Comparison of ENCODE assay signal across 1 cellular context in the genomic region with DNA sequence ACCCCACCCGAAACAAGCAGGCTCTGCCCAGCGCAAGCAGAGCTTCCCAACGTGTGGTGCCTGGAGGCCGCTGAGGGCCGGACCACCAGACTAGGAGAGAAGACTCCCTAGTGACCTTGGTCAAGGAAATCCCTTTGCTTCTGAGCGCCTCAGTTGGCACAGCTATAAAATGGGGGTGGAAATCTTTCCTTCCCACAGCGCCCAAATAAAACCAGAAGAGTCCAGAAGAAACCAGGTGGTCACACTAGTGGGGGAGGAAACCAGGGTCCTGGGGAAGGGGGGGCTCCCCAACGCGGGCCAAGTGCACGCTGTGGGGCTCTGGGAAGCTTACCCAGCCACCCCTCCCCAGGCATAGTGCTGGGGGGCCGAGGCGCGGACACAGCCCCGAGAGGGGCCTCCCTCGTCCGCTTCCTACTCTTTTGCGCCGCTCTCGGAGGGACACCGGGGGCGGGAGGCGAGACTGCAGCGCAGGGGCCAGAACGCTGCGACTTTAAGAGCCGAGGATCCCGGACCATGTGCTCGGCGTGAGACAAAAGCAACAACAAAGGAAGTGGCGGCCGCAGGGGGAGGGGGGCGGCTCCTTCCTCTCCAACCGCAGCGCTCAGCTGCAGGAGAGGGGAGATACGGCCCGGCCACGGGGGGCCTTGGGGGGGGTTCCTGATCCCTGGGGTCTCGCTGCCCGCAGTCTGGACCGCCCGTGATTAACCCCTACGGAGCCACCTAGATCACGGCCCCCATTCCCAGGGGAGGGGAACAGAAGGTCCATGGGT.
TF ChIP-seq lines count a peak whose summit lies in the region.

No MANE protein-coding gene starts in this region.

TF ChIP-seq in K562, 482 proteins besides CTCF, POLR2A, EP300 and RAD21 (continued from another document and continues in another):
- TF ChIP-seq, protein P1, sequence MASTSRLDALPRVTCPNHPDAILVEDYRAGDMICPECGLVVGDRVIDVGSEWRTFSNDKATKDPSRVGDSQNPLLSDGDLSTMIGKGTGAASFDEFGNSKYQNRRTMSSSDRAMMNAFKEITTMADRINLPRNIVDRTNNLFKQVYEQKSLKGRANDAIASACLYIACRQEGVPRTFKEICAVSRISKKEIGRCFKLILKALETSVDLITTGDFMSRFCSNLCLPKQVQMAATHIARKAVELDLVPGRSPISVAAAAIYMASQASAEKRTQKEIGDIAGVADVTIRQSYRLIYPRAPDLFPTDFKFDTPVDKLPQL (IDR thresholded peaks at IDR 0.05; ENCODE audit: extremely low read depth, insufficient read length): no peak
- TF ChIP-seq DACH1 (IDR thresholded peaks at IDR 0.05; ENCODE audit: partially characterized antibody) (no peak), TEAD4 (IDR thresholded peaks at IDR 0.05; ENCODE audit: low read length) (no peak), TEAD4 (CRISPR knock-in tag; IDR thresholded peaks at IDR 0.05; ENCODE audit: borderline replicate concordance) (no peak), ZNF511 (CRISPR knock-in tag; IDR thresholded peaks at IDR 0.05) (no peak), KDM5B (IDR thresholded peaks at IDR 0.05; ENCODE audit: insufficient replicate concordance, low read depth, low read length) (peak; percentile 31), RFX1 (IDR thresholded peaks at IDR 0.05) (no peak), NFXL1 (CRISPR knock-in tag; IDR thresholded peaks at IDR 0.05) (no peak), ZBTB8A (IDR thresholded peaks at IDR 0.05; ENCODE audit: partially characterized antibody) (no peak), NFIC (IDR thresholded peaks at IDR 0.05) (no peak), CBX5 (IDR thresholded peaks at IDR 0.05; ENCODE audit: borderline replicate concordance, low read depth) (no peak), ZNF583 (CRISPR knock-in tag; IDR thresholded peaks at IDR 0.05) (no peak), TSC22D4 (tag; IDR thresholded peaks at IDR 0.05) (no peak), PYGO2 (tag; IDR thresholded peaks at IDR 0.05) (no peak), MYNN (IDR thresholded peaks at IDR 0.05) (no peak), MYNN (CRISPR knock-in tag; IDR thresholded peaks at IDR 0.05) (no peak), ZNF274 (IDR thresholded peaks at IDR 0.05; ENCODE audit: borderline replicate concordance, low read depth, low read length) (no peak), SMAD2 (IDR thresholded peaks at IDR 0.05; ENCODE audit: low read depth, low read length) (no peak), KLF6 (CRISPR knock-in tag; IDR thresholded peaks at IDR 0.05; ENCODE audit: borderline replicate concordance) (no peak), ZNF717 (CRISPR knock-in tag; IDR thresholded peaks at IDR 0.05) (no peak), NFYB (IDR thresholded peaks at IDR 0.05; ENCODE audit: extremely low read depth, insufficient read length) (no peak), PCBP2 (IDR thresholded peaks at IDR 0.05; ENCODE audit: low read depth, low read length, poor library complexity, severe bottlenecking) (no peak), NR2F6 (CRISPR knock-in tag; IDR thresholded peaks at IDR 0.05) (no peak), HBP1 (CRISPR knock-in tag; IDR thresholded peaks at IDR 0.05) (no peak), POU5F1 (IDR thresholded peaks at IDR 0.05; ENCODE audit: borderline replicate concordance, low read depth, low read length, partially characterized antibody) (no peak), SRSF9 (IDR thresholded peaks at IDR 0.05; ENCODE audit: borderline replicate concordance, low read depth, low read length) (no peak), RBM25 (IDR thresholded peaks at IDR 0.05; ENCODE audit: low read depth, low read length, severe bottlenecking) (no peak), TARDBP (IDR thresholded peaks at IDR 0.05) (no peak), RBM22 (IDR thresholded peaks at IDR 0.05; ENCODE audit: low read depth, low read length, poor library complexity, severe bottlenecking) (no peak), NFE2L1 (tag; IDR thresholded peaks at IDR 0.05; ENCODE audit: borderline replicate concordance, low read depth) (no peak), CEBPG (CRISPR knock-in tag; IDR thresholded peaks at IDR 0.05) (no peak), CEBPG (tag; conservative IDR thresholded peaks at IDR 0.05 in 1 of 2, IDR thresholded peaks at IDR 0.05 in 1 of 2) (no peak), MCM2 (IDR thresholded peaks at IDR 0.05; ENCODE audit: low read depth) (no peak), YY1 (IDR thresholded peaks at IDR 0.05; ENCODE audit: borderline replicate concordance in 1 of 3, control insufficient read depth in 1 of 3, extremely low read depth in 1 of 3, insufficient read depth in 3 of 3, insufficient read length in 1 of 3, insufficient replicate concordance in 2 of 3, low read depth in 1 of 3, low read length in 2 of 3) (peak in 1 of 3 experiments; percentile 21), ZNF134 (CRISPR knock-in tag; conservative IDR thresholded peaks at IDR 0.05) (no peak), ZNF124 (CRISPR knock-in tag; IDR thresholded peaks at IDR 0.05) (no peak), ILF3 (IDR thresholded peaks at IDR 0.05; ENCODE audit: borderline replicate concordance) (no peak), GATAD2B (IDR thresholded peaks at IDR 0.05; ENCODE audit: borderline replicate concordance) (no peak), SMAD3 (CRISPR knock-in tag; conservative IDR thresholded peaks at IDR 0.05) (no peak), HNRNPLL (IDR thresholded peaks at IDR 0.05; ENCODE audit: low read depth, low read length, poor library complexity, severe bottlenecking) (no peak), DIDO1 (tag; IDR thresholded peaks at IDR 0.05; ENCODE audit: low read depth) (no peak), NR0B1 (IDR thresholded peaks at IDR 0.05; ENCODE audit: partially characterized antibody) (no peak), PURB (CRISPR knock-in tag; IDR thresholded peaks at IDR 0.05; ENCODE audit: low read depth) (no peak), YBX1 (IDR thresholded peaks at IDR 0.05) (no peak), SIX5 (IDR thresholded peaks at IDR 0.05; ENCODE audit: borderline replicate concordance in 1 of 2, insufficient read depth in 1 of 2, low read depth in 1 of 2, low read length in 2 of 2) (no peak), CREM (IDR thresholded peaks at IDR 0.05; ENCODE audit: low read depth) (peak; percentile 6; the same call in 1 of the 2 replicates), JUND (IDR thresholded peaks at IDR 0.05; ENCODE audit: borderline replicate concordance, low read depth, low read length) (no peak), JUND (tag; IDR thresholded peaks at IDR 0.05; ENCODE audit: borderline replicate concordance, low read depth, low read length) (no peak; the same call in 2 of the 3 replicates), HNRNPUL1 (IDR thresholded peaks at IDR 0.05; ENCODE audit: low read length) (no peak; the same call in 1 of the 2 replicates), KAT2B (IDR thresholded peaks at IDR 0.05; ENCODE audit: low read depth, low read length) (no peak), STAT5A (IDR thresholded peaks at IDR 0.05; ENCODE audit: borderline replicate concordance, low read length) (no peak), TCFL5 (CRISPR knock-in tag; conservative IDR thresholded peaks at IDR 0.05) (no peak), GATAD2A (IDR thresholded peaks at IDR 0.05) (no peak), HMG20B (CRISPR knock-in tag; IDR thresholded peaks at IDR 0.05) (no peak), RBM34 (IDR thresholded peaks at IDR 0.05; ENCODE audit: borderline replicate concordance, insufficient read depth, low read length) (no peak)
- TF ChIP-seq, protein P2, sequence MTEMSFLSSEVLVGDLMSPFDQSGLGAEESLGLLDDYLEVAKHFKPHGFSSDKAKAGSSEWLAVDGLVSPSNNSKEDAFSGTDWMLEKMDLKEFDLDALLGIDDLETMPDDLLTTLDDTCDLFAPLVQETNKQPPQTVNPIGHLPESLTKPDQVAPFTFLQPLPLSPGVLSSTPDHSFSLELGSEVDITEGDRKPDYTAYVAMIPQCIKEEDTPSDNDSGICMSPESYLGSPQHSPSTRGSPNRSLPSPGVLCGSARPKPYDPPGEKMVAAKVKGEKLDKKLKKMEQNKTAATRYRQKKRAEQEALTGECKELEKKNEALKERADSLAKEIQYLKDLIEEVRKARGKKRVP (CRISPR knock-in tag; IDR thresholded peaks at IDR 0.05): no peak
- TF ChIP-seq, protein P3, sequence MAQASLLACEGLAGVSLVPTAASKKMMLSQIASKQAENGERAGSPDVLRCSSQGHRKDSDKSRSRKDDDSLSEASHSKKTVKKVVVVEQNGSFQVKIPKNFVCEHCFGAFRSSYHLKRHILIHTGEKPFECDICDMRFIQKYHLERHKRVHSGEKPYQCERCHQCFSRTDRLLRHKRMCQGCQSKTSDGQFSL (CRISPR knock-in tag; IDR thresholded peaks at IDR 0.05): no peak; the same call in 1 of the 2 replicates
- TF ChIP-seq, protein P3 (tag; IDR thresholded peaks at IDR 0.05): no peak
- TF ChIP-seq, protein P4, sequence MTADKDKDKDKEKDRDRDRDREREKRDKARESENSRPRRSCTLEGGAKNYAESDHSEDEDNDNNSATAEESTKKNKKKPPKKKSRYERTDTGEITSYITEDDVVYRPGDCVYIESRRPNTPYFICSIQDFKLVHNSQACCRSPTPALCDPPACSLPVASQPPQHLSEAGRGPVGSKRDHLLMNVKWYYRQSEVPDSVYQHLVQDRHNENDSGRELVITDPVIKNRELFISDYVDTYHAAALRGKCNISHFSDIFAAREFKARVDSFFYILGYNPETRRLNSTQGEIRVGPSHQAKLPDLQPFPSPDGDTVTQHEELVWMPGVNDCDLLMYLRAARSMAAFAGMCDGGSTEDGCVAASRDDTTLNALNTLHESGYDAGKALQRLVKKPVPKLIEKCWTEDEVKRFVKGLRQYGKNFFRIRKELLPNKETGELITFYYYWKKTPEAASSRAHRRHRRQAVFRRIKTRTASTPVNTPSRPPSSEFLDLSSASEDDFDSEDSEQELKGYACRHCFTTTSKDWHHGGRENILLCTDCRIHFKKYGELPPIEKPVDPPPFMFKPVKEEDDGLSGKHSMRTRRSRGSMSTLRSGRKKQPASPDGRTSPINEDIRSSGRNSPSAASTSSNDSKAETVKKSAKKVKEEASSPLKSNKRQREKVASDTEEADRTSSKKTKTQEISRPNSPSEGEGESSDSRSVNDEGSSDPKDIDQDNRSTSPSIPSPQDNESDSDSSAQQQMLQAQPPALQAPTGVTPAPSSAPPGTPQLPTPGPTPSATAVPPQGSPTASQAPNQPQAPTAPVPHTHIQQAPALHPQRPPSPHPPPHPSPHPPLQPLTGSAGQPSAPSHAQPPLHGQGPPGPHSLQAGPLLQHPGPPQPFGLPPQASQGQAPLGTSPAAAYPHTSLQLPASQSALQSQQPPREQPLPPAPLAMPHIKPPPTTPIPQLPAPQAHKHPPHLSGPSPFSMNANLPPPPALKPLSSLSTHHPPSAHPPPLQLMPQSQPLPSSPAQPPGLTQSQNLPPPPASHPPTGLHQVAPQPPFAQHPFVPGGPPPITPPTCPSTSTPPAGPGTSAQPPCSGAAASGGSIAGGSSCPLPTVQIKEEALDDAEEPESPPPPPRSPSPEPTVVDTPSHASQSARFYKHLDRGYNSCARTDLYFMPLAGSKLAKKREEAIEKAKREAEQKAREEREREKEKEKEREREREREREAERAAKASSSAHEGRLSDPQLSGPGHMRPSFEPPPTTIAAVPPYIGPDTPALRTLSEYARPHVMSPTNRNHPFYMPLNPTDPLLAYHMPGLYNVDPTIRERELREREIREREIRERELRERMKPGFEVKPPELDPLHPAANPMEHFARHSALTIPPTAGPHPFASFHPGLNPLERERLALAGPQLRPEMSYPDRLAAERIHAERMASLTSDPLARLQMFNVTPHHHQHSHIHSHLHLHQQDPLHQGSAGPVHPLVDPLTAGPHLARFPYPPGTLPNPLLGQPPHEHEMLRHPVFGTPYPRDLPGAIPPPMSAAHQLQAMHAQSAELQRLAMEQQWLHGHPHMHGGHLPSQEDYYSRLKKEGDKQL (CRISPR knock-in tag; IDR thresholded peaks at IDR 0.05; ENCODE audit: borderline replicate concordance): no peak
- TF ChIP-seq, protein P5, sequence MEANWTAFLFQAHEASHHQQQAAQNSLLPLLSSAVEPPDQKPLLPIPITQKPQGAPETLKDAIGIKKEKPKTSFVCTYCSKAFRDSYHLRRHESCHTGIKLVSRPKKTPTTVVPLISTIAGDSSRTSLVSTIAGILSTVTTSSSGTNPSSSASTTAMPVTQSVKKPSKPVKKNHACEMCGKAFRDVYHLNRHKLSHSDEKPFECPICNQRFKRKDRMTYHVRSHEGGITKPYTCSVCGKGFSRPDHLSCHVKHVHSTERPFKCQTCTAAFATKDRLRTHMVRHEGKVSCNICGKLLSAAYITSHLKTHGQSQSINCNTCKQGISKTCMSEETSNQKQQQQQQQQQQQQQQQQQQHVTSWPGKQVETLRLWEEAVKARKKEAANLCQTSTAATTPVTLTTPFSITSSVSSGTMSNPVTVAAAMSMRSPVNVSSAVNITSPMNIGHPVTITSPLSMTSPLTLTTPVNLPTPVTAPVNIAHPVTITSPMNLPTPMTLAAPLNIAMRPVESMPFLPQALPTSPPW (CRISPR knock-in tag; IDR thresholded peaks at IDR 0.05): peak; percentile 42; the same call in 1 of the 2 replicates
